14 cellular contexts compared by ENCODE assay signal in genomic region chr10:103652599-103653281, GRCh38.
DNase-seq lines count a peak whose midpoint lies in the region; ATAC-seq and TF ChIP-seq lines count a peak whose summit lies in the region.
"Had no signal": no experiment of that assay in that cellular context is flagged by ENCODE, and none has a peak within 500 bp of the region (broad histone marks: within the 10 kb centered on the region; RNA-seq: fewer than 3 reads in every experiment).

No MANE protein-coding gene starts in this region.

- peak overlapping the region; percentile 52 to 79 for H3K27ac ChIP-seq in esophagus (ENCODE audit: low read depth in 2 of 2, low read length in 1 of 2)

- intact Hi-C loops in Right ventricle myocardium inferior (cut with DNase I) (no loop called here), cardiac septum (cut with DNase I) (no loop called here), mucosa of descending colon (cut with DNase I, micrococcal nuclease) (no loop called here)

- ATAC-seq in Right ventricle myocardium inferior (peak; percentile 49), mucosa of descending colon (peak; percentile 77), HG02759 (IDR thresholded peaks at IDR 0.05; ENCODE audit: unreplicated experiment) (no peak)
- ATAC-seq: T-cell had no signal

- no peak for DNase-seq in Right ventricle myocardium inferior (ENCODE audit: missing footprints)
- no peak for DNase-seq in cardiac septum (ENCODE audit: low spot score)
- peak; percentile 83 to 90 (median 84) for DNase-seq in mucosa of descending colon
- DNase-seq in stimulated activated CD4-positive, alpha-beta T cell treated with anti-CD3 and anti-CD28 coated beads, Interleukin-4, amount 100 ng/mL, for 1 hour, result no peak
- DNase-seq in cortex of kidney (lab: John Stamatoyannopoulos, UW), result no peak
- DNase-seq in HCEC 1CT, result no peak
- DNase-seq: activated CD4-positive, alpha-beta T cell treated with anti-CD3 and anti-CD28 coated beads, Interleukin-2, amount 50 U/mL, for 48 hours; activated naive CD8-positive, alpha-beta T cell treated with anti-CD3 and anti-CD28 coated beads, Interleukin-2, amount 10 ng/mL, durations not matched to agents 7 days and 5 days; AML-193; effector memory CD4-positive, alpha-beta T cell; GF-D8 had no signal

- 40 to 60% methylated on average over 14 to 15 of the region's 15 CpGs for WGBS in esophagus, 2 donors

- no peak overlapping the region for H3K4me3 ChIP-seq in esophagus (ENCODE audit: low read depth in 1 of 2, low read length in 2 of 2)
- H3K4me3 ChIP-seq in mucosa of descending colon, result no peak overlapping the region

- H3K9me3 ChIP-seq in esophagus (ENCODE audit: control insufficient read depth in 2 of 2, insufficient read depth in 1 of 2, low read depth in 1 of 2, low read length in 1 of 2) (no peaks in the 10 kb centered on the region), mucosa of descending colon (no peaks in the 10 kb centered on the region)

- no peak for TF ChIP-seq CTCF in mucosa of descending colon (IDR thresholded peaks at IDR 0.05)

- H3K36me3 ChIP-seq in esophagus (ENCODE audit: control insufficient read depth in 2 of 2, insufficient read depth in 2 of 2, low read length in 1 of 2) (peaks cover 0 to 17% of the 10 kb centered on the region in 2 donors), mucosa of descending colon (ENCODE audit: low read depth) (no peaks in the 10 kb centered on the region)

- H3K4me1 ChIP-seq in esophagus (ENCODE audit: control insufficient read depth in 2 of 2, insufficient read depth in 2 of 2, low read length in 1 of 2) (peaks cover 25 to 41% of the 10 kb centered on the region in 2 donors), mucosa of descending colon (ENCODE audit: low read depth) (peaks cover 56% of the 10 kb centered on the region)

- H3K27me3 ChIP-seq in esophagus (ENCODE audit: control insufficient read depth in 1 of 2, insufficient read depth in 2 of 2, low read length in 2 of 2), result no peaks in the 10 kb centered on the region

Comparison
In these comparisons a context has a peak if more than half of its experiments do, and no peak if none do; other contexts are left out.
1. DNase-seq: peak in mucosa of descending colon (3 of 3); none in Right ventricle myocardium inferior (single experiment), cardiac septum (single experiment), stimulated activated CD4-positive, alpha-beta T cell treated with anti-CD3 and anti-CD28 coated beads, Interleukin-4, amount 100 ng/mL, for 1 hour (single experiment), cortex of kidney (single experiment) and HCEC 1CT (single experiment).